ENCODE assay signal across 12 cellular contexts in the genomic region with DNA sequence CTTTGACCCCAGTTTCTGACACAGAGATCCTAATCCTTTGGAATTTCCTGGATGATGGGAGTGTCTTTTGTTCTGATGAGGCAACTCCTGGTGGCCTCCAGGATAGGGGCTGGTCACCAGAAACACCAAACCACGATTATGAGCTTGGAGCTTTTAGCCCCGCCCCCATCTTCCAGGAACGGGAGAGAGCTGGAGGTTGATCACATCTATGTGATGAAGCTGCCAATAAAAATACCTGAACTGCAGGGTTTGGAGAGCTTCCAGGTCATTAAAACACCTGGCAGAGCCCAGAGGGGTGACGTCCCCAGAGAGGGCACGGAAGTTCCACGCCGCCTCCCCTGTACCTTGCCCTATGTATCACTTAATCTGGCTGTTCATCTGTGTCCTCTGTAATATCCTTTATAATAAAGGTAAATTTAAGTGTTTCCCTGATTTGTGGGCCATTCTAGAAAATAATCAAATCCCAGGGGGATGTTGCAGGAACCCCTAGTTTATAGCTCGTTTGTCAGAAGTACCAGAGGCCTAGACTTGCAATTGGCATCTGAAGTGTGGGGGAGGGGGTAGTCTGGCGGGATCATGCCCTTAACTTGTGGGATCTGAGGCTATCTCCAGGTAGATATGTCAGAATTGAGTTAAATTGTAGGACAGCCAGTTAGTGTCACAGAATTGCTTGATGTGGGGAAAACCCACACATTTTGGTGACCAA. TPM values are rescaled to one million over a fixed set of nuclear protein-coding genes. Genes with fewer than 3 reads are reported as not detected.
DNase-seq lines count a peak whose midpoint lies in the region; ATAC-seq and TF ChIP-seq lines count a peak whose summit lies in the region.
"Had no signal": no experiment of that assay in that cellular context is flagged by ENCODE, and none has a peak within 500 bp of the region (broad histone marks: within the 10 kb centered on the region; RNA-seq: fewer than 3 reads in every experiment).

No MANE protein-coding gene starts in this region.

- H3K27ac ChIP-seq in ACC112 (ENCODE audit: low read depth, low read length) (peak overlapping the region; percentile 79), breast epithelium (peak overlapping the region; percentile 91 to 94), mesendoderm (ENCODE audit: low read depth, low read length) (no peak overlapping the region)
- H3K27ac ChIP-seq in CD8-positive, alpha-beta memory T cell (ENCODE audit: low read depth, low read length): no peak overlapping the region
- H3K27ac ChIP-seq: lower lobe of right lung had no signal

- TF ChIP-seq CTCF in breast epithelium (IDR thresholded peaks at IDR 0.05): no peak

- H4K8ac ChIP-seq in mesendoderm (ENCODE audit: low read depth, low read length): no peak overlapping the region

- TF ChIP-seq POLR2A in breast epithelium (IDR thresholded peaks at IDR 0.05): no peak

- no peak overlapping the region for H2BK5ac ChIP-seq in mesendoderm (ENCODE audit: low read length)

- no peak overlapping the region for H2AFZ ChIP-seq in ACC112 (ENCODE audit: low read length, unreplicated experiment)

- H3K4me3 ChIP-seq in ACC112 (ENCODE audit: low read depth, low read length) (no peak overlapping the region), breast epithelium (peak overlapping the region in 1 of 3 donors; percentile 17), mesendoderm (ENCODE audit: low read length) (no peak overlapping the region)
- no peak overlapping the region for H3K4me3 ChIP-seq in CD8-positive, alpha-beta memory T cell (ENCODE audit: low read length)
- H3K4me3 ChIP-seq: HAP-1, lower lobe of right lung had no signal

- POLR2A ChIA-PET in CD8-positive, alpha-beta memory T cell (lab: Charles Lee): no interaction called here

- no peak overlapping the region for H3K27ac Mint-ChIP-seq in CD8-positive, alpha-beta memory T cell

- intact Hi-C loops in breast epithelium (cut with DNase I; ENCODE audit: low total_unique reads): no loop called here

- no peaks in the 10 kb centered on the region for H3K79me2 ChIP-seq in ACC112 (ENCODE audit: control insufficient read depth, insufficient read depth, low read length, unreplicated experiment)
- no peaks in the 10 kb centered on the region for H3K79me2 ChIP-seq in mesendoderm (ENCODE audit: control insufficient read depth, insufficient read depth, low read length)

- H3K4me2 ChIP-seq in mesendoderm (ENCODE audit: low read length): no peak overlapping the region

- H3K36me3 ChIP-seq in ACC112 (ENCODE audit: insufficient read depth, low read length) (peaks cover 5% of the 10 kb centered on the region), breast epithelium (no peaks in the 10 kb centered on the region), mesendoderm (ENCODE audit: control insufficient read depth, insufficient read depth, low read length) (no peaks in the 10 kb centered on the region)
- peaks cover 16% of the 10 kb centered on the region for H3K36me3 ChIP-seq in CD8-positive, alpha-beta memory T cell (ENCODE audit: insufficient read depth, low read length)
- H3K36me3 ChIP-seq: HAP-1 had no signal

- CTCF ChIA-PET in CD8-positive, alpha-beta memory T cell (lab: Charles Lee): interaction anchor here (1.6 kb wide), 1 partner anchor 169 kb away, joined by 5 read pairs; no protein-coding TSS in a partner anchor

- no peaks in the 10 kb centered on the region for H3K79me1 ChIP-seq in mesendoderm (ENCODE audit: low read length)

- H3K23ac ChIP-seq in mesendoderm (ENCODE audit: low read length): no peak overlapping the region

- TF ChIP-seq RAD21 in Ishikawa (IDR thresholded peaks at IDR 0.05; ENCODE audit: low read depth): no peak

- no peak overlapping the region for H3K4ac ChIP-seq in mesendoderm (ENCODE audit: low read depth, low read length)

- H3K4me1 ChIP-seq in ACC112 (ENCODE audit: control insufficient read depth, insufficient read depth, low read length, unreplicated experiment): peaks cover 31% of the 10 kb centered on the region
- peaks cover 0 to 10% of the 10 kb centered on the region in 2 donors for H3K4me1 ChIP-seq in breast epithelium
- H3K4me1 ChIP-seq in mesendoderm (ENCODE audit: control insufficient read depth, low read depth, low read length): peaks cover 3% of the 10 kb centered on the region
- no peaks in the 10 kb centered on the region for H3K4me1 ChIP-seq in CD8-positive, alpha-beta memory T cell (ENCODE audit: insufficient read depth, low read length)

- H3K27me3 Mint-ChIP-seq in CD8-positive, alpha-beta memory T cell: no peaks in the 10 kb centered on the region

- H3K56ac ChIP-seq in mesendoderm (ENCODE audit: low read length): no peak overlapping the region

- peak; percentile 84 to 87 for DNase-seq in breast epithelium (ENCODE audit: low spot score in 2 of 2)
- DNase-seq in mesendoderm: peak; percentile 57
- no peak for DNase-seq in CD8-positive, alpha-beta memory T cell
- DNase-seq: activated T-cell treated with anti-CD3 and anti-CD28 coated beads, Interleukin-2, amount 50 U/mL, for 48 hours; cerebellar nuclear complex; lower lobe of right lung had no signal

- no peaks in the 10 kb centered on the region for H3K9me3 ChIP-seq in breast epithelium
- H3K9me3 ChIP-seq in CD8-positive, alpha-beta memory T cell (ENCODE audit: low read length): no peaks in the 10 kb centered on the region
- H3K9me3 ChIP-seq: HAP-1, lower lobe of right lung had no signal

- H3K4me3 Mint-ChIP-seq in CD8-positive, alpha-beta memory T cell: no peak overlapping the region

- peaks cover 0 to 78% (median 25%) of the 10 kb centered on the region in 3 donors for H3K36me3 Mint-ChIP-seq in CD8-positive, alpha-beta memory T cell

- H3K4me1 Mint-ChIP-seq in CD8-positive, alpha-beta memory T cell: peaks cover 0 to 2% (median 0%) of the 10 kb centered on the region in 3 donors

- no peak overlapping the region for H3K18ac ChIP-seq in mesendoderm (ENCODE audit: low read length)

- H3K9ac ChIP-seq in mesendoderm (ENCODE audit: low read length): no peak overlapping the region

- no peak overlapping the region for H2BK15ac ChIP-seq in mesendoderm (replicated peaks; ENCODE audit: low read depth)

- ATAC-seq in GM18520 (IDR thresholded peaks at IDR 0.05; ENCODE audit: unreplicated experiment) (no peak), HG02610 (IDR thresholded peaks at IDR 0.05; ENCODE audit: unreplicated experiment) (no peak), HG02588 (IDR thresholded peaks at IDR 0.05; ENCODE audit: unreplicated experiment) (no peak)

- no CpG with 5 or more reads among the region's 9 CpGs for WGBS in mesendoderm (ENCODE audit: extremely low coverage, insufficient coverage, low lambda C conversion rate)

- H3K27me3 ChIP-seq in ACC112 (ENCODE audit: insufficient read depth, low read length): no peaks in the 10 kb centered on the region
- H3K27me3 ChIP-seq in breast epithelium: no peaks in the 10 kb centered on the region
- H3K27me3 ChIP-seq in mesendoderm (ENCODE audit: insufficient read depth, low read length, poor library complexity): no peaks in the 10 kb centered on the region
- H3K27me3 ChIP-seq in CD8-positive, alpha-beta memory T cell (ENCODE audit: insufficient read depth, low read length, poor library complexity, severe bottlenecking): no peaks in the 10 kb centered on the region

- no peak for TF ChIP-seq EP300 in Ishikawa (IDR thresholded peaks at IDR 0.05; ENCODE audit: borderline replicate concordance)

- no peak overlapping the region for H2BK120ac ChIP-seq in mesendoderm (ENCODE audit: low read depth, low read length)

- no peak overlapping the region for H4K5ac ChIP-seq in mesendoderm (ENCODE audit: low read length)

- H3K9me3 Mint-ChIP-seq in CD8-positive, alpha-beta memory T cell: no peaks in the 10 kb centered on the region

- H2AK5ac ChIP-seq in mesendoderm (ENCODE audit: low read length): no peak overlapping the region

TF ChIP-seq in Ishikawa, 13 proteins besides CTCF, POLR2A, EP300 and RAD21:
- TF ChIP-seq NFIC (IDR thresholded peaks at IDR 0.05): peak; percentile 47
- TF ChIP-seq, protein P1, sequence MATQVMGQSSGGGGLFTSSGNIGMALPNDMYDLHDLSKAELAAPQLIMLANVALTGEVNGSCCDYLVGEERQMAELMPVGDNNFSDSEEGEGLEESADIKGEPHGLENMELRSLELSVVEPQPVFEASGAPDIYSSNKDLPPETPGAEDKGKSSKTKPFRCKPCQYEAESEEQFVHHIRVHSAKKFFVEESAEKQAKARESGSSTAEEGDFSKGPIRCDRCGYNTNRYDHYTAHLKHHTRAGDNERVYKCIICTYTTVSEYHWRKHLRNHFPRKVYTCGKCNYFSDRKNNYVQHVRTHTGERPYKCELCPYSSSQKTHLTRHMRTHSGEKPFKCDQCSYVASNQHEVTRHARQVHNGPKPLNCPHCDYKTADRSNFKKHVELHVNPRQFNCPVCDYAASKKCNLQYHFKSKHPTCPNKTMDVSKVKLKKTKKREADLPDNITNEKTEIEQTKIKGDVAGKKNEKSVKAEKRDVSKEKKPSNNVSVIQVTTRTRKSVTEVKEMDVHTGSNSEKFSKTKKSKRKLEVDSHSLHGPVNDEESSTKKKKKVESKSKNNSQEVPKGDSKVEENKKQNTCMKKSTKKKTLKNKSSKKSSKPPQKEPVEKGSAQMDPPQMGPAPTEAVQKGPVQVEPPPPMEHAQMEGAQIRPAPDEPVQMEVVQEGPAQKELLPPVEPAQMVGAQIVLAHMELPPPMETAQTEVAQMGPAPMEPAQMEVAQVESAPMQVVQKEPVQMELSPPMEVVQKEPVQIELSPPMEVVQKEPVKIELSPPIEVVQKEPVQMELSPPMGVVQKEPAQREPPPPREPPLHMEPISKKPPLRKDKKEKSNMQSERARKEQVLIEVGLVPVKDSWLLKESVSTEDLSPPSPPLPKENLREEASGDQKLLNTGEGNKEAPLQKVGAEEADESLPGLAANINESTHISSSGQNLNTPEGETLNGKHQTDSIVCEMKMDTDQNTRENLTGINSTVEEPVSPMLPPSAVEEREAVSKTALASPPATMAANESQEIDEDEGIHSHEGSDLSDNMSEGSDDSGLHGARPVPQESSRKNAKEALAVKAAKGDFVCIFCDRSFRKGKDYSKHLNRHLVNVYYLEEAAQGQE (IDR thresholded peaks at IDR 0.05; ENCODE audit: low read depth): no peak

RNA-seq across cellular contexts. Expression of a gene that starts 21.2 kb away (rescaled TPM):
- total RNA-seq in breast epithelium: 100 to 1,000 TPM in 1 of 3 donors, 10 to 100 TPM in 2; 73.0 to 130 (median 89.1) TPM
- polyA plus RNA-seq in mesendoderm (2013, experiment 1 of 2): 12.7 TPM
- polyA plus RNA-seq in mesendoderm (2013, experiment 2 of 2): 12.5 TPM
- total RNA-seq in CD8-positive, alpha-beta memory T cell: 10 to 100 TPM; 14.9 to 18.6 TPM
- 14.4 TPM for polyA plus RNA-seq in CD8-positive, alpha-beta memory T cell

Comparison
In these comparisons a context has a peak if more than half of its experiments do, and no peak if none do; other contexts are left out.
1. H3K27ac ChIP-seq: peak in ACC112 (single experiment) and breast epithelium (2 of 2); none in mesendoderm (single experiment) and CD8-positive, alpha-beta memory T cell (single experiment).
2. DNase-seq: peak in breast epithelium (2 of 2) and mesendoderm (single experiment); none in CD8-positive, alpha-beta memory T cell (0 of 5).